ENCODE assay signal across 1 cellular context in the genomic region with DNA sequence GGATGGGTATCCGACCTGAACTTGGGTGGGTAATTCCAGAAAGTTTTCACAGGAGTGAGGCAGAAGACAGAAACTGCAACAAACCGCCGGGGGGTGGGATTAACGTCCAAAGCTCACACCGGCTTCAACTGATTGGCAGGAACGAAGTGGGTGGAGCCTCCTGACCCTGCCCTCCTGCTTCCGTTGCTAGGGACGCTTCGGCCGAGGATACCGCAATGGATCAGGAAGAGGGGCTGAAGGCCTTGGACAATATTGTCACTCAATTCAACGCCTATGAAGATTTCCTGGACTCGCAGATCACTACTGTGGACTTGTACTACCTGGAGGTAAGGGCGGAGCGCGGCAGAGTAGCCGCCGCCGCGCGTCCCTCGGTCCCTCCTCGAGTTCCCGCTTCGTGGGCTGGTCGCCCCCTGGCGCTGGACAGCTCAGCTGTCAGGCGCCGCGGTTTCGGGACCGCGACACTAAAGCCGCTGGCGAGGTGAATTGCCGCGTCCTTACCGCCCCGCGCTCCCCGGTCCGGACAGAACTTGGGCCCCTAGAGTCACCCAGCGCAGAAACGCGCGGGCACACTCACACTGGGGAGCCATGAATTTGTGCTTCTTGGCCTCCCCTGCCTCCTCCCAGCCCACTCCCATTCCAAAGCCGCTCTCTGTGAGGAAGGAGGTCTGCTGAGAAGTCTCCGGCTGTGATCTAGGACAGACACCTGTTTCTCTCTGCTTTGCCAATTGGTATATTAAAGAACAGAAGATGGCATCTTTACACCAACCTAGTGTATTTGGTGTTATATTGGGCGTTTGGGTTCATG.
TF ChIP-seq lines count a peak whose summit lies in the region.

CFAP299 (plus strand) TSS at position 177 of the 805 bp plus-strand sequence.

TF ChIP-seq in K562, 482 proteins besides CTCF, POLR2A, EP300 and RAD21 (continued from another document and continues in another):
- TF ChIP-seq ETV6 (IDR thresholded peaks at IDR 0.05; ENCODE audit: borderline replicate concordance in 1 of 2, low read depth in 2 of 2, low read length in 1 of 2) (no peak), ETV6 (CRISPR knock-in tag; IDR thresholded peaks at IDR 0.05; ENCODE audit: borderline replicate concordance) (no peak), COPS2 (conservative IDR thresholded peaks at IDR 0.05) (no peak), FOXP1 (CRISPR knock-in tag; IDR thresholded peaks at IDR 0.05) (0 out of 2 replicates have a peak, but pooled peaks have one; percentile 29), ZNF444 (CRISPR knock-in tag; IDR thresholded peaks at IDR 0.05) (no peak), POU5F1 (IDR thresholded peaks at IDR 0.05; ENCODE audit: borderline replicate concordance, low read depth, low read length, partially characterized antibody) (no peak), GTF2E2 (tag; IDR thresholded peaks at IDR 0.05) (no peak), DDX20 (tag; IDR thresholded peaks at IDR 0.05; ENCODE audit: low read depth) (no peak), TGIF2 (CRISPR knock-in tag; IDR thresholded peaks at IDR 0.05) (peak; percentile 79; the same call in 1 of the 2 replicates), HNRNPH1 (optimal IDR thresholded peaks at IDR 0.05; ENCODE audit: low read depth, low read length) (no peak), ARNT (IDR thresholded peaks at IDR 0.05) (no peak), SUPT5H (IDR thresholded peaks at IDR 0.05) (no peak), SMARCA5 (IDR thresholded peaks at IDR 0.05) (no peak), ZNF354B (CRISPR knock-in tag; IDR thresholded peaks at IDR 0.05) (no peak), ZNF274 (IDR thresholded peaks at IDR 0.05; ENCODE audit: borderline replicate concordance, low read depth, low read length) (no peak), POLR3G (IDR thresholded peaks at IDR 0.05; ENCODE audit: extremely low read depth, insufficient read length, insufficient replicate concordance) (no peak), FOXA1 (IDR thresholded peaks at IDR 0.05; ENCODE audit: borderline replicate concordance) (no peak), TAF15 (IDR thresholded peaks at IDR 0.05; ENCODE audit: low read depth, low read length) (no peak), IRF9 (tag; IDR thresholded peaks at IDR 0.05) (no peak), MNT (conservative IDR thresholded peaks at IDR 0.05) (peak; percentile 85 to 97), RFX7 (CRISPR knock-in tag; IDR thresholded peaks at IDR 0.05) (no peak), HLTF (IDR thresholded peaks at IDR 0.05) (no peak), PYGO2 (tag; IDR thresholded peaks at IDR 0.05) (no peak), GTF2F1 (IDR thresholded peaks at IDR 0.05; ENCODE audit: low read depth, low read length) (no peak), ARID3A (IDR thresholded peaks at IDR 0.05; ENCODE audit: borderline replicate concordance, low read depth, low read length) (no peak), POLR2AphosphoS2 (IDR thresholded peaks at IDR 0.05; ENCODE audit: low read length) (no peak), SIN3B (IDR thresholded peaks at IDR 0.05; ENCODE audit: low read depth) (0 out of 2 replicates have a peak, but pooled peaks have one; percentile 43), WHSC1 (IDR thresholded peaks at IDR 0.05; ENCODE audit: low read length) (no peak), ZSCAN32 (CRISPR knock-in tag; IDR thresholded peaks at IDR 0.05) (no peak), KDM5B (IDR thresholded peaks at IDR 0.05; ENCODE audit: insufficient replicate concordance, low read depth, low read length) (no peak), MAZ (CRISPR knock-in tag; conservative IDR thresholded peaks at IDR 0.05 in 1 of 2, IDR thresholded peaks at IDR 0.05 in 1 of 2) (peak in 1 of 2 experiments; percentile 68; a peak in 2 of 4 replicates), CHD1 (IDR thresholded peaks at IDR 0.05; ENCODE audit: low read length) (no peak), ZNF12 (CRISPR knock-in tag; IDR thresholded peaks at IDR 0.05) (no peak), RERE (CRISPR knock-in tag; IDR thresholded peaks at IDR 0.05; ENCODE audit: borderline replicate concordance) (no peak), STAG1 (CRISPR knock-in tag; IDR thresholded peaks at IDR 0.05; ENCODE audit: borderline replicate concordance) (peak; percentile 83; the same call in 1 of the 2 replicates), SIX5 (IDR thresholded peaks at IDR 0.05; ENCODE audit: borderline replicate concordance in 1 of 2, insufficient read depth in 1 of 2, low read depth in 1 of 2, low read length in 2 of 2) (no peak), HDAC1 (IDR thresholded peaks at IDR 0.05) (peak; percentile 56 to 100; a peak in 3 of 4 replicates), ZFP36 (IDR thresholded peaks at IDR 0.05; ENCODE audit: low read depth, low read length, partially characterized antibody) (no peak), THRAP3 (IDR thresholded peaks at IDR 0.05; ENCODE audit: borderline replicate concordance) (no peak), L3MBTL2 (IDR thresholded peaks at IDR 0.05) (peak; percentile 75; the same call in 1 of the 2 replicates)
- TF ChIP-seq, protein P1, sequence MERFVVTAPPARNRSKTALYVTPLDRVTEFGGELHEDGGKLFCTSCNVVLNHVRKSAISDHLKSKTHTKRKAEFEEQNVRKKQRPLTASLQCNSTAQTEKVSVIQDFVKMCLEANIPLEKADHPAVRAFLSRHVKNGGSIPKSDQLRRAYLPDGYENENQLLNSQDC (CRISPR knock-in tag; IDR thresholded peaks at IDR 0.05), result no peak
- TF ChIP-seq, protein P2, sequence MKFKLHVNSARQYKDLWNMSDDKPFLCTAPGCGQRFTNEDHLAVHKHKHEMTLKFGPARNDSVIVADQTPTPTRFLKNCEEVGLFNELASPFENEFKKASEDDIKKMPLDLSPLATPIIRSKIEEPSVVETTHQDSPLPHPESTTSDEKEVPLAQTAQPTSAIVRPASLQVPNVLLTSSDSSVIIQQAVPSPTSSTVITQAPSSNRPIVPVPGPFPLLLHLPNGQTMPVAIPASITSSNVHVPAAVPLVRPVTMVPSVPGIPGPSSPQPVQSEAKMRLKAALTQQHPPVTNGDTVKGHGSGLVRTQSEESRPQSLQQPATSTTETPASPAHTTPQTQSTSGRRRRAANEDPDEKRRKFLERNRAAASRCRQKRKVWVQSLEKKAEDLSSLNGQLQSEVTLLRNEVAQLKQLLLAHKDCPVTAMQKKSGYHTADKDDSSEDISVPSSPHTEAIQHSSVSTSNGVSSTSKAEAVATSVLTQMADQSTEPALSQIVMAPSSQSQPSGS (CRISPR knock-in tag; IDR thresholded peaks at IDR 0.05), result no peak
- TF ChIP-seq, protein P3, sequence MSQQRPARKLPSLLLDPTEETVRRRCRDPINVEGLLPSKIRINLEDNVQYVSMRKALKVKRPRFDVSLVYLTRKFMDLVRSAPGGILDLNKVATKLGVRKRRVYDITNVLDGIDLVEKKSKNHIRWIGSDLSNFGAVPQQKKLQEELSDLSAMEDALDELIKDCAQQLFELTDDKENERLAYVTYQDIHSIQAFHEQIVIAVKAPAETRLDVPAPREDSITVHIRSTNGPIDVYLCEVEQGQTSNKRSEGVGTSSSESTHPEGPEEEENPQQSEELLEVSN (IDR thresholded peaks at IDR 0.05; ENCODE audit: borderline replicate concordance in 1 of 2, extremely low read depth in 1 of 2, insufficient read depth in 1 of 2, insufficient read length in 1 of 2, low read depth in 1 of 2, low read length in 1 of 2, poor library complexity in 1 of 2, severe bottlenecking in 1 of 2), result peak; percentile 81 to 85
- TF ChIP-seq, protein P4, sequence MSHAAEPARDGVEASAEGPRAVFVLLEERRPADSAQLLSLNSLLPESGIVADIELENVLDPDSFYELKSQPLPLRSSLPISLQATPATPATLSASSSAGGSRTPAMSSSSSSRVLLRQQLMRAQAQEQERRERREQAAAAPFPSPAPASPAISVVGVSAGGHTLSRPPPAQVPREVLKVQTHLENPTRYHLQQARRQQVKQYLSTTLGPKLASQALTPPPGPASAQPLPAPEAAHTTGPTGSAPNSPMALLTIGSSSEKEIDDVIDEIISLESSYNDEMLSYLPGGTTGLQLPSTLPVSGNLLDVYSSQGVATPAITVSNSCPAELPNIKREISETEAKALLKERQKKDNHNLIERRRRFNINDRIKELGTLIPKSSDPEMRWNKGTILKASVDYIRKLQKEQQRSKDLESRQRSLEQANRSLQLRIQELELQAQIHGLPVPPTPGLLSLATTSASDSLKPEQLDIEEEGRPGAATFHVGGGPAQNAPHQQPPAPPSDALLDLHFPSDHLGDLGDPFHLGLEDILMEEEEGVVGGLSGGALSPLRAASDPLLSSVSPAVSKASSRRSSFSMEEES (CRISPR knock-in tag; IDR thresholded peaks at IDR 0.05), result no peak
- TF ChIP-seq, protein P5, sequence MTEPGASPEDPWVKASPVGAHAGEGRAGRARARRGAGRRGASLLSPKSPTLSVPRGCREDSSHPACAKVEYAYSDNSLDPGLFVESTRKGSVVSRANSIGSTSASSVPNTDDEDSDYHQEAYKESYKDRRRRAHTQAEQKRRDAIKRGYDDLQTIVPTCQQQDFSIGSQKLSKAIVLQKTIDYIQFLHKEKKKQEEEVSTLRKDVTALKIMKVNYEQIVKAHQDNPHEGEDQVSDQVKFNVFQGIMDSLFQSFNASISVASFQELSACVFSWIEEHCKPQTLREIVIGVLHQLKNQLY (CRISPR knock-in tag; conservative IDR thresholded peaks at IDR 0.05), result no peak
